ENCODE assay signal across 22 cellular contexts in genomic region chr7:96670338-96671289, GRCh38. TPM values are rescaled to one million over a fixed set of nuclear protein-coding genes. Genes with fewer than 3 reads are reported as not detected.
DNase-seq lines count a peak whose midpoint lies in the region; ATAC-seq, FAIRE-seq and TF ChIP-seq lines count a peak whose summit lies in the region.
"Had no signal": no experiment of that assay in that cellular context is flagged by ENCODE, and none has a peak within 500 bp of the region (broad histone marks: within the 10 kb centered on the region; RNA-seq: fewer than 3 reads in every experiment).

No MANE protein-coding gene starts in this region.

- WGBS in IMR-90 (ENCODE audit: extremely low coverage in 2 of 2, insufficient read length in 1 of 2), 2 experiments, result no CpG with 5 or more reads among the region's 3 CpGs

- H3K36me3 Mint-ChIP-seq in mesothelial cell of epicardium, result peaks cover 9% of the 10 kb centered on the region

- no peak overlapping the region for H2AK5ac ChIP-seq in IMR-90 (ENCODE audit: low read depth, low read length)

- peak overlapping the region; percentile 62 for H3K27ac Mint-ChIP-seq in mesothelial cell of epicardium
- H3K27ac Mint-ChIP-seq: activated naive CD4-positive, alpha-beta T cell treated with anti-CD3 and anti-CD28 coated beads, Interleukin-2, amount 10 ng/mL, durations not matched to agents 7 days and 5 days had no signal

- H3K4me3 ChIP-seq in IMR-90 (ENCODE audit: insufficient read depth, low read depth, low read length), result no peak overlapping the region
- H3K4me3 ChIP-seq: upper lobe of right lung had no signal

- POLR2A ChIA-PET in IMR-90 (lab: Charles Lee; ENCODE audit: unreplicated experiment), result no interaction called here

- H3K9me3 ChIP-seq in IMR-90 (ENCODE audit: control insufficient read depth, insufficient read depth, low read length), result no peaks in the 10 kb centered on the region
- H3K9me3 ChIP-seq: upper lobe of right lung had no signal

- no peak overlapping the region for H3K4me3 Mint-ChIP-seq in mesothelial cell of epicardium
- H3K4me3 Mint-ChIP-seq: activated naive CD4-positive, alpha-beta T cell treated with anti-CD3 and anti-CD28 coated beads, Interleukin-2, amount 10 ng/mL, durations not matched to agents 7 days and 5 days; central memory CD8-positive, alpha-beta T cell; neural crest cell had no signal

- no peak overlapping the region for H2BK120ac ChIP-seq in IMR-90 (ENCODE audit: low read depth, low read length)

- no peak overlapping the region for H3K4me2 ChIP-seq in IMR-90 (ENCODE audit: low read depth, low read length)

- peaks cover 18% of the 10 kb centered on the region for H3K4me1 Mint-ChIP-seq in mesothelial cell of epicardium
- H3K4me1 Mint-ChIP-seq: activated naive CD4-positive, alpha-beta T cell treated with anti-CD3 and anti-CD28 coated beads, Interleukin-2, amount 10 ng/mL, durations not matched to agents 7 days and 5 days; central memory CD8-positive, alpha-beta T cell; neural crest cell had no signal

- no peak overlapping the region for H3K27ac ChIP-seq in IMR-90 (ENCODE audit: insufficient read depth, low read length)
- H3K27ac ChIP-seq: upper lobe of right lung had no signal

- H3K9me3 Mint-ChIP-seq in mesothelial cell of epicardium, result no peaks in the 10 kb centered on the region
- H3K9me3 Mint-ChIP-seq: activated naive CD4-positive, alpha-beta T cell treated with anti-CD3 and anti-CD28 coated beads, Interleukin-2, amount 10 ng/mL, durations not matched to agents 7 days and 5 days; central memory CD8-positive, alpha-beta T cell; neural crest cell had no signal

- no peak overlapping the region for H2BK15ac ChIP-seq in IMR-90 (ENCODE audit: low read depth, low read length)

- no peak overlapping the region for H4K91ac ChIP-seq in IMR-90 (ENCODE audit: insufficient read depth, low read depth, low read length)

- dilution Hi-C loops in IMR-90 (cut with HindIII; ENCODE audit: low sequenced_read_pairs, unreplicated experiment), result no loop called here

- no peaks in the 10 kb centered on the region for H4K20me1 ChIP-seq in IMR-90 (ENCODE audit: insufficient read depth, low read length)

- no peak for TF ChIP-seq POLR2A in IMR-90 (IDR thresholded peaks at IDR 0.05; ENCODE audit: low read depth, low read length)

- CTCF ChIA-PET in IMR-90 (lab: Yijun Ruan, JAX), result no interaction called here

- TF ChIP-seq CTCF in IMR-90 (conservative IDR thresholded peaks at IDR 0.05; ENCODE audit: low read depth, low read length) (no peak), mesothelial cell of epicardium (IDR thresholded peaks at IDR 0.05; ENCODE audit: unreplicated experiment) (no peak)

- H2AK9ac ChIP-seq in IMR-90 (replicated peaks; ENCODE audit: low read depth, low read length, poor library complexity), result no peak overlapping the region

- no peak overlapping the region for H3K9ac ChIP-seq in IMR-90 (ENCODE audit: low read depth, low read length)

- in situ Hi-C loops in IMR-90 (cut with MboI; ENCODE audit: low sequenced_read_pairs), result no loop called here

- H3K4ac ChIP-seq in IMR-90 (ENCODE audit: low read depth, low read length), result no peak overlapping the region

- no peak for TF ChIP-seq RAD21 in IMR-90 (IDR thresholded peaks at IDR 0.05; ENCODE audit: low read length)

- H2AFZ ChIP-seq in IMR-90 (replicated peaks; ENCODE audit: low read length, poor library complexity), result no peak overlapping the region

- H3K23ac ChIP-seq in IMR-90 (ENCODE audit: low read depth, low read length), result no peak overlapping the region

- ATAC-seq in IMR-90 (ENCODE audit: low read depth), result no peak; the same call in 1 of the 2 replicates
- ATAC-seq: left lobe of liver, upper lobe of right lung had no signal

- no peak overlapping the region for H4K8ac ChIP-seq in IMR-90 (ENCODE audit: low read depth in 2 of 2, low read length in 2 of 2)

- no peak overlapping the region for H3K18ac ChIP-seq in IMR-90 (ENCODE audit: low read depth, low read length)

- no peak for FAIRE-seq in HTR-8/SVneo (lab: Jason Lieb, UNC)

- no peak overlapping the region for H2BK20ac ChIP-seq in IMR-90 (ENCODE audit: low read depth, low read length)

- H3K27me3 ChIP-seq in IMR-90 (ENCODE audit: control insufficient read depth, insufficient read depth, low read length), result no peaks in the 10 kb centered on the region
- H3K27me3 ChIP-seq: upper lobe of right lung had no signal

- no TSS peak for BruUV-seq in IMR-90 (replicated peaks; lab: Mats Ljungman, UMichigan)

- H3K36me3 ChIP-seq in IMR-90 (ENCODE audit: control insufficient read depth, insufficient read depth, low read length), result 0 out of 2 replicates have a peak, but pooled peaks cover 1% of the 10 kb centered on the region

- no peak overlapping the region for H3K14ac ChIP-seq in IMR-90 (replicated peaks; ENCODE audit: low read depth, low read length)

- no peaks in the 10 kb centered on the region for H3K27me3 Mint-ChIP-seq in mesothelial cell of epicardium (ENCODE audit: low read depth)
- H3K27me3 Mint-ChIP-seq: activated naive CD4-positive, alpha-beta T cell treated with anti-CD3 and anti-CD28 coated beads, Interleukin-2, amount 10 ng/mL, durations not matched to agents 7 days and 5 days; central memory CD8-positive, alpha-beta T cell had no signal

- DNase-seq in IMR-90 (no peak), NCI-H2081 treated with DMSO at 0.1 percent for 48 hours (lab: John Stamatoyannopoulos, UW) (peak; percentile 85), SK-N-DZ (ENCODE audit: low spot score) (peak; percentile 95), mesothelial cell of epicardium (ENCODE audit: low spot score in 2 of 2, unreplicated experiment in 2 of 2) (no peak), HTR-8/SVneo (ENCODE audit: insufficient read length, low spot score) (no peak)
- no peak for DNase-seq in activated CD4-positive, alpha-beta T cell treated with anti-CD3 and anti-CD28 coated beads, Interleukin-2, amount 50 U/mL, for 4 hours
- no peak for DNase-seq in stimulated activated CD4-positive, alpha-beta T cell treated with anti-CD3 and anti-CD28 coated beads, Interleukin-4, amount 100 ng/mL, for 4 hours
- DNase-seq: activated CD4-positive, alpha-beta T cell treated with anti-CD3 and anti-CD28 coated beads, Interleukin-2, amount 50 U/mL, for 48 hours; activated naive CD4-positive, alpha-beta T cell treated with anti-CD3 and anti-CD28 coated beads, Interleukin-2, amount 10 ng/mL, durations not matched to agents 7 days and 5 days; activated T-cell treated with anti-CD3 and anti-CD28 coated beads, Interleukin-2, amount 50 U/mL, for 1 hour; anterior cingulate cortex; Calu3; effector memory CD4-positive, alpha-beta T cell; glutamatergic neuron; Karpas-422; OCI-M1; Right ventricle myocardium superior; stimulated activated CD4-positive, alpha-beta T cell treated with anti-CD3 and anti-CD28 coated beads, Interleukin-4, amount 100 ng/mL, for 24 hours; upper lobe of right lung had no signal

- no peak overlapping the region for H2BK5ac ChIP-seq in IMR-90 (ENCODE audit: low read depth, low read length, poor library complexity, severe bottlenecking)

- intact Hi-C loops in IMR-90 (cut with micrococcal nuclease), result no loop called here

- H3K9me1 ChIP-seq in IMR-90 (ENCODE audit: insufficient read depth, low read length), result peaks cover 3% of the 10 kb centered on the region; the same call in 1 of the 2 replicates

- no peak overlapping the region for H3K56ac ChIP-seq in IMR-90 (ENCODE audit: extremely low read depth, insufficient read depth, low read length)

- H3K4me1 ChIP-seq in IMR-90 (ENCODE audit: control insufficient read depth, insufficient read depth, low read length), result no peaks in the 10 kb centered on the region
- H3K4me1 ChIP-seq: upper lobe of right lung had no signal

- H3K79me1 ChIP-seq in IMR-90 (ENCODE audit: low read depth in 1 of 2, low read length in 2 of 2), result no peaks in the 10 kb centered on the region; a peak in 1 of 4 replicates

- no peak overlapping the region for H4K5ac ChIP-seq in IMR-90 (ENCODE audit: low read depth, low read length)

TF ChIP-seq in IMR-90, 13 proteins besides CTCF, POLR2A, EP300 and RAD21:
- TF ChIP-seq USF2 (IDR thresholded peaks at IDR 0.05; ENCODE audit: low read depth, low read length) (no peak), FOS (IDR thresholded peaks at IDR 0.05; ENCODE audit: low read depth, low read length) (no peak), MXI1 (IDR thresholded peaks at IDR 0.05; ENCODE audit: borderline replicate concordance, low read depth, low read length) (no peak), RFX5 (IDR thresholded peaks at IDR 0.05; ENCODE audit: low read depth, low read length) (no peak), MAFK (IDR thresholded peaks at IDR 0.05; ENCODE audit: low read depth, low read length) (peak; percentile 93), CHD1 (IDR thresholded peaks at IDR 0.05; ENCODE audit: low read depth, low read length) (no peak)

RNA-seq across cellular contexts. Expression of gene SEM1, which starts 39.0 kb away (rescaled TPM):
- total RNA-seq in IMR-90 (2012; rRNA removed) (17.2 and 23.6 TPM in 2 replicates), mesothelial cell of epicardium (70.1 to 75.7 TPM (median 73.5 TPM) in 3 replicates)
- polyA plus RNA-seq in IMR-90 (2012; rRNA removed), result 38.0 and 52.7 TPM in 2 replicates
- polyA plus RNA-seq in IMR-90 (2012; cell fraction: cytosol; rRNA removed), result 3.9 and 15.4 TPM in 2 replicates
- 0.77 and 9.2 TPM in 2 replicates for polyA plus RNA-seq in IMR-90 (2012; cell fraction: nucleus; rRNA removed; ENCODE audit: low replicate concordance)
- 26.2 and 26.6 TPM in 2 replicates for polyA plus RNA-seq in SK-N-DZ (2014; cell fraction: cytosol; rRNA removed)
- polyA plus RNA-seq in SK-N-DZ (2014; cell fraction: nucleus; rRNA removed), result 28.6 and 31.1 TPM in 2 replicates

Comparison
In these comparisons a context has a peak if more than half of its experiments do, and no peak if none do; other contexts are left out.
1. DNase-seq: peak in NCI-H2081 treated with DMSO at 0.1 percent for 48 hours (single experiment) and SK-N-DZ (single experiment); none in IMR-90 (single experiment), mesothelial cell of epicardium (0 of 2), activated CD4-positive, alpha-beta T cell treated with anti-CD3 and anti-CD28 coated beads, Interleukin-2, amount 50 U/mL, for 4 hours (0 of 2), HTR-8/SVneo (single experiment) and stimulated activated CD4-positive, alpha-beta T cell treated with anti-CD3 and anti-CD28 coated beads, Interleukin-4, amount 100 ng/mL, for 4 hours (0 of 2).